Comparison of ENCODE assay signal across 1 cellular context in genomic region chr2:100731535-100731981, GRCh38.
TF ChIP-seq lines count a peak whose summit lies in the region.

No MANE protein-coding gene starts in this region.

TF ChIP-seq in SK-N-SH, 30 proteins besides CTCF, POLR2A, EP300 and RAD21:
- TF ChIP-seq POLR2AphosphoS5 (IDR thresholded peaks at IDR 0.05; ENCODE audit: low read depth, low read length): peak; percentile 25; the same call in 1 of the 2 replicates
- TF ChIP-seq TCF12 (IDR thresholded peaks at IDR 0.05): peak; percentile 73
- TF ChIP-seq FOXJ3 (CRISPR knock-in tag; IDR thresholded peaks at IDR 0.05): no peak
- 0 out of 2 replicates have a peak, but pooled peaks have one; percentile 24 for TF ChIP-seq MAX (IDR thresholded peaks at IDR 0.05; ENCODE audit: low read depth)
- 0 out of 2 replicates have a peak, but pooled peaks have one; percentile 7 for TF ChIP-seq JUND (IDR thresholded peaks at IDR 0.05)
- no peak for TF ChIP-seq TEAD4 (IDR thresholded peaks at IDR 0.05; ENCODE audit: borderline replicate concordance, insufficient read depth)
- no peak for TF ChIP-seq EZH2phosphoT487 (IDR thresholded peaks at IDR 0.05; ENCODE audit: borderline replicate concordance, low read depth)
- TF ChIP-seq FOXM1 (IDR thresholded peaks at IDR 0.05; ENCODE audit: low read depth): no peak
- TF ChIP-seq NFIC (IDR thresholded peaks at IDR 0.05; ENCODE audit: borderline replicate concordance): peak; percentile 21; the same call in 1 of the 2 replicates
- peak; percentile 66 for TF ChIP-seq PBX3 (IDR thresholded peaks at IDR 0.05)
- peak; percentile 40; the same call in 1 of the 2 replicates for TF ChIP-seq FOSL2 (IDR thresholded peaks at IDR 0.05; ENCODE audit: borderline replicate concordance, low read depth)
TF ChIP-seq in SK-N-SH: peak in this region for 7.
